In the genomic region with DNA sequence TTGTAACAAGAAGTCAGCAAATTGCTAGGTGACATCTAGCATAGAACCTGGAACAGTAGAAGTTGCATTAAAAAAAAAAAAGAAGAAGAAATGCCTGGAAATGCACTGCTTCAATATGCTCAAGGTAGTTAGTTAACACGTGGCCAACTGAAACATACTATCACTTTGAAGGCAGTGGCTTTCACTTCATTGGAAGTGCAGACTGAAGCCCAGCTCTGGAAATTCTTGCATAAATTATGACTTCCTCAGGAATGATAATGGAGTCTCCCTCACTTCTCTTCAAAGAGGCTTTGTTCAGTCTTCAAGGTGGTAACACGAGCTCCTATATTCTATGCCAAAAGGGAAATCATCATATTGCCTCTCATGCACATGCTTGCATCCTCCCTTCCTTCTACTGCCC, we compare ENCODE assay signal across 25 cellular contexts.
DNase-seq lines count a peak whose midpoint lies in the region; FAIRE-seq and TF ChIP-seq lines count a peak whose summit lies in the region.
"Had no signal": no experiment of that assay in that cellular context is flagged by ENCODE, and none has a peak within 500 bp of the region (broad histone marks: within the 10 kb centered on the region; RNA-seq: fewer than 3 reads in every experiment).

No MANE protein-coding gene starts in this region.

- no peak overlapping the region for H3K56ac ChIP-seq in H1 (replicated peaks; ENCODE audit: insufficient read length, low read depth, low read length)

- no peak for TF ChIP-seq POLR2A in H1 (IDR thresholded peaks at IDR 0.05; ENCODE audit: control extremely low read depth in 1 of 2, low read depth in 2 of 2, low read length in 2 of 2)

- no peak overlapping the region for H3K4ac ChIP-seq in H1 (replicated peaks; ENCODE audit: insufficient read length, low read depth, low read length)

- no peak overlapping the region for H2AFZ ChIP-seq in H1 (ENCODE audit: low read length)

- H3K27me3 ChIP-seq in H1 (replicated peaks in 1 of 4; ENCODE audit: control insufficient read depth in 3 of 4, extremely low read depth in 1 of 4, insufficient read depth in 3 of 4, low read length in 3 of 4) (no peaks in the 10 kb centered on the region), iPS-20b (ENCODE audit: insufficient read depth, low read length) (peaks cover 9% of the 10 kb centered on the region; the same call in 1 of the 2 replicates)

- H3K4me1 ChIP-seq in H1 (replicated peaks in 1 of 4; ENCODE audit: control insufficient read depth in 3 of 4, insufficient read depth in 4 of 4, low read length in 3 of 4): peaks cover 2 to 14% (median 11%) of the 10 kb centered on the region in 4 experiments; a peak in 5 of 7 replicates
- peaks cover 20% of the 10 kb centered on the region for H3K4me1 ChIP-seq in iPS-20b (ENCODE audit: insufficient read depth, low read length)

- no peak overlapping the region for H3K9ac ChIP-seq in H1 (replicated peaks in 1 of 4; ENCODE audit: extremely low read depth in 1 of 4, low read depth in 3 of 4, low read length in 3 of 4)
- H3K9ac ChIP-seq in iPS-20b (ENCODE audit: low read depth, low read length): peak overlapping the region; percentile 29; the same call in 1 of the 2 replicates
- H3K9ac ChIP-seq: SK-N-SH had no signal

- no peaks in the 10 kb centered on the region for H3K79me2 ChIP-seq in H1 (ENCODE audit: control insufficient read depth in 1 of 2, insufficient read depth in 2 of 2, low read length in 2 of 2)

- no peaks in the 10 kb centered on the region for H4K20me1 ChIP-seq in H1 (replicated peaks in 1 of 2; ENCODE audit: control insufficient read depth in 1 of 2, insufficient read depth in 2 of 2, low read length in 2 of 2)

- H2BK20ac ChIP-seq in H1 (ENCODE audit: low read length): peak overlapping the region; percentile 36; the same call in 1 of the 2 replicates

- DNase-seq in DMS 273 (lab: John Stamatoyannopoulos, UW; ENCODE audit: unreplicated experiment) (peak; percentile 1), DMS 273 treated with DMSO at 0.1 percent for 48 hours (lab: John Stamatoyannopoulos, UW) (no peak), H1 (ENCODE audit: low read depth in 1 of 2, low spot score in 2 of 2) (peak in 1 of 2 experiments; percentile 9), HPDE6-E6E7 (ENCODE audit: extremely low spot score) (no peak), GDM1 (lab: John Stamatoyannopoulos, UW) (no peak), NCI-H2171 (lab: John Stamatoyannopoulos, UW) (no peak)
- DNase-seq in activated T-cell treated with anti-CD3 and anti-CD28 coated beads, Interleukin-2, amount 50 U/mL, for 48 hours: no peak
- DNase-seq: ACHN; DMS79 treated with DMSO at 0.1 percent for 48 hours; GOT3; KBM-7; MM.1S; NCI-H1048; NCI-H1417 treated with DMSO at 0.1 percent for 48 hours; NCI-H187; NCI-H2227 treated with DMSO at 0.1 percent for 48 hours; NCI-H510A; NCI-H748 treated with DMSO at 0.1 percent for 48 hours; NK-92 treated with Interleukin-12 subunit alpha and Interleukin-12 subunit beta, amount 100 ng/mL, for 24 hours; SIG-M5; SK-N-SH had no signal

- H2BK12ac ChIP-seq in H1 (ENCODE audit: low read depth, low read length): no peak overlapping the region

- no peak overlapping the region; the same call in 1 of the 2 replicates for H2BK5ac ChIP-seq in H1 (ENCODE audit: low read depth, low read length)

- no peak overlapping the region for H3K27ac ChIP-seq in H1 (ENCODE audit: low read depth, low read length)
- H3K27ac ChIP-seq in iPS-20b (ENCODE audit: low read length): no peak overlapping the region
- H3K27ac ChIP-seq: 22Rv1, C4-2B had no signal

- peak overlapping the region in 1 of 4 experiments; percentile 29; a peak in 1 of 8 replicates for H3K4me3 ChIP-seq in H1 (ENCODE audit: extremely low read depth in 1 of 4, insufficient read depth in 2 of 4, low read depth in 3 of 4, low read length in 4 of 4)
- peak overlapping the region; percentile 39; the same call in 1 of the 2 replicates for H3K4me3 ChIP-seq in iPS-20b (ENCODE audit: low read length)

- no peak overlapping the region for H4K8ac ChIP-seq in H1 (ENCODE audit: extremely low read depth, insufficient read depth, low read length)

- no peak for TF ChIP-seq RAD21 in H1 (IDR thresholded peaks at IDR 0.05 in 1 of 2, conservative IDR thresholded peaks at IDR 0.05 in 1 of 2; ENCODE audit: low read depth in 2 of 2, low read length in 2 of 2)

- 20% methylated on average over 2 of the region's 2 CpGs; no CpG with 5 or more reads in 1 of the 2 experiments for WGBS in H1 (ENCODE audit: extremely low coverage in 1 of 2, insufficient coverage in 1 of 2, insufficient read length in 1 of 2, insufficient replicate concordance in 2 of 2, low coverage in 1 of 2, low lambda C conversion rate in 2 of 2, missing lambda C conversion rate in 1 of 2), 2 experiments

- no peaks in the 10 kb centered on the region for H3K79me1 ChIP-seq in H1 (ENCODE audit: low read depth, low read length)

- no peak for TF ChIP-seq CTCF in H1 (IDR thresholded peaks at IDR 0.05; ENCODE audit: control extremely low read depth in 1 of 3, insufficient read depth in 1 of 3, low read depth in 1 of 3, low read length in 3 of 3)

- H3K23me2 ChIP-seq in H1 (ENCODE audit: low read depth, low read length): no peaks in the 10 kb centered on the region

- peak; percentile 78 for FAIRE-seq in H1 (lab: Jason Lieb, UNC)
- FAIRE-seq: GM12891 had no signal

- no peak overlapping the region for H3K14ac ChIP-seq in H1 (ENCODE audit: insufficient read length)

- H3K18ac ChIP-seq in H1 (ENCODE audit: extremely low read depth, low read length): peak overlapping the region; percentile 66; the same call in 1 of the 2 replicates

- H2BK15ac ChIP-seq in H1 (ENCODE audit: low read length): no peak overlapping the region

- CTCF ChIA-PET in H1 (lab: Charles Lee; ENCODE audit: partially characterized antibody): interaction anchor here (0.7 to 1.4 kb wide), 3 partner anchors 12 to 483 kb away, joined by 3 to 4 read pairs (median 3); no protein-coding TSS in a partner anchor

- TF ChIP-seq EP300 in H1 (IDR thresholded peaks at IDR 0.05; ENCODE audit: borderline replicate concordance in 1 of 2, low read depth in 2 of 2, low read length in 2 of 2): no peak

- no peak overlapping the region for H2AK5ac ChIP-seq in H1 (ENCODE audit: low read depth, low read length)

- POLR2A ChIA-PET in H1 (lab: Charles Lee; ENCODE audit: partially characterized antibody): interaction anchor here (0.7 kb wide), 1 partner anchor 1327 kb away, joined by 3 read pairs; no protein-coding TSS in a partner anchor

- no peak overlapping the region for H4K5ac ChIP-seq in H1 (ENCODE audit: insufficient read length, low read depth, low read length)

- H3K36me3 ChIP-seq in H1 (ENCODE audit: control insufficient read depth in 2 of 4, insufficient read depth in 4 of 4, low read length in 3 of 4) (no peaks in the 10 kb centered on the region), iPS-20b (ENCODE audit: insufficient read depth, low read depth, low read length) (no peaks in the 10 kb centered on the region)

- H3K9me3 ChIP-seq in H1 (ENCODE audit: insufficient read depth in 2 of 2, low read depth in 1 of 2, low read length in 1 of 2): no peaks in the 10 kb centered on the region
- no peaks in the 10 kb centered on the region for H3K9me3 ChIP-seq in iPS-20b (ENCODE audit: insufficient read depth, low read depth, low read length)
- H3K9me3 ChIP-seq: SK-N-SH had no signal

- no peak overlapping the region for H2BK120ac ChIP-seq in H1 (replicated peaks; ENCODE audit: low read depth, low read length)

- H3K23ac ChIP-seq in H1 (ENCODE audit: insufficient read length): no peak overlapping the region

- H4K91ac ChIP-seq in H1 (replicated peaks; ENCODE audit: insufficient read length, low read length): no peak overlapping the region

- H3K4me2 ChIP-seq in H1 (ENCODE audit: insufficient read depth in 1 of 2, low read depth in 2 of 2, low read length in 2 of 2): peak overlapping the region; percentile 33 to 46; a peak in 3 of 4 replicates
- H3K4me2 ChIP-seq: SK-N-SH had no signal

TF ChIP-seq in H1, 55 proteins besides CTCF, POLR2A, EP300 and RAD21:
- TF ChIP-seq TBP (IDR thresholded peaks at IDR 0.05; ENCODE audit: low read depth, low read length) (no peak), CEBPB (IDR thresholded peaks at IDR 0.05; ENCODE audit: low read depth, low read length) (no peak), TEAD4 (IDR thresholded peaks at IDR 0.05; ENCODE audit: low read depth, low read length) (peak; percentile 77), HDAC6 (IDR thresholded peaks at IDR 0.05; ENCODE audit: low read depth, low read length) (no peak), BACH1 (IDR thresholded peaks at IDR 0.05; ENCODE audit: low read length) (no peak), POU5F1 (IDR thresholded peaks at IDR 0.05; ENCODE audit: low read depth, low read length) (0 out of 2 replicates have a peak, but pooled peaks have one; percentile 30), MAX (IDR thresholded peaks at IDR 0.05) (peak; percentile 80), SP1 (IDR thresholded peaks at IDR 0.05; ENCODE audit: low read depth, low read length) (0 out of 2 replicates have a peak, but pooled peaks have one; percentile 32), USF2 (IDR thresholded peaks at IDR 0.05; ENCODE audit: low read length) (no peak)
- TF ChIP-seq, protein P1, sequence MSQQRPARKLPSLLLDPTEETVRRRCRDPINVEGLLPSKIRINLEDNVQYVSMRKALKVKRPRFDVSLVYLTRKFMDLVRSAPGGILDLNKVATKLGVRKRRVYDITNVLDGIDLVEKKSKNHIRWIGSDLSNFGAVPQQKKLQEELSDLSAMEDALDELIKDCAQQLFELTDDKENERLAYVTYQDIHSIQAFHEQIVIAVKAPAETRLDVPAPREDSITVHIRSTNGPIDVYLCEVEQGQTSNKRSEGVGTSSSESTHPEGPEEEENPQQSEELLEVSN (IDR thresholded peaks at IDR 0.05): peak; percentile 82
TF ChIP-seq in H1: peak in this region for 5.
